In the genomic region with DNA sequence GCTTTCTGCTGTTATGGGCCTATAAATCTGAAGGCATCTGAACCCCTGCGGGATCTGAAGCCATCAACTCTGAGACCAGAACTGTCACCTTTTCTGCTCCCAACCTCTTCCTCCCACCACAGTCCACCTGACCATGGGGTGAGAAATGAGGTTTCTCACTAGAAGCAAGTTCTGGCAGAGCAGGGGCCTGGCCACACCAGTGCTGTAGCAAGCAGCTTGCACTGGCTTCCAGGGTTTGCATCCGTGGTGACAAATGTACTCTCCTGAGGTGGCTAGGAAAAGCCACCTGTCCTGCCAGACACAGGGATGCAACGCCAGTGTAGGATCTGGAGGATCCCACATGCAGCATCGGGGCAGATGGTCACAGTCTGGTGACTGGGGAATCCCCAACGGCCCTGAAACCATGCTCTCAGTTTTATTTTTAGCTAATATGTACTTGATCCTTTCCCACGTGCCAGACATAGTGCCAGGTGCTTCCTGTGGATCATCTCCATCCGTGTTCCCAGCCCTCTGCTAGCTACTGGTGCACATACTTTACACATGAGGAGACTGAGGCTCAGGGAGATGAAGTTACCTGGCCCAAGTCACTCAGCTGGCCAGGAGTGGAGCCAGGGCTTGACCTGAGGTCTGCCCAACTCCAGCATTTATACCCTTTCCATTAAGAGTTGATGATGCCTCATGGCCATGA, we compare ENCODE assay signal across 10 cellular contexts.
A peak's percentile ranks its signal among the peaks of the same experiment; 100 is the strongest.
DNase-seq lines count a peak whose midpoint lies in the region; ATAC-seq, FAIRE-seq and TF ChIP-seq lines count a peak whose summit lies in the region.
"Had no signal": no experiment of that assay in that cellular context is flagged by ENCODE, and none has a peak within 500 bp of the region (broad histone marks: within the 10 kb centered on the region; RNA-seq: fewer than 3 reads in every experiment).

No MANE protein-coding gene starts in this region.

- H3K4me1 ChIP-seq in effector memory CD4-positive, alpha-beta T cell (ENCODE audit: control insufficient read depth, insufficient read depth, low read length, poor library complexity, severe bottlenecking), result no peaks in the 10 kb centered on the region

- peak; percentile 90 for FAIRE-seq in GM12892 (lab: Jason Lieb, UNC)

- no peak for TF ChIP-seq POLR2A in GM12892 (IDR thresholded peaks at IDR 0.05; ENCODE audit: low read depth, low read length)

- H3K27me3 ChIP-seq in effector memory CD4-positive, alpha-beta T cell (replicated peaks; ENCODE audit: control insufficient read depth, insufficient read depth, low read length, poor library complexity, severe bottlenecking), result no peaks in the 10 kb centered on the region
- H3K27me3 ChIP-seq: tibial nerve had no signal

- DNase-seq in GM12892 (ENCODE audit: insufficient read length) (peak; percentile 27), HuH-7 (ENCODE audit: low spot score) (no peak), iPS-NIHi7 (ENCODE audit: extremely low spot score) (no peak), occipital lobe (lab: John Stamatoyannopoulos, UW) (no peak)
- peak; percentile 21 to 34 for DNase-seq in central memory CD8-positive, alpha-beta T cell (ENCODE audit: low spot score in 2 of 2)
- DNase-seq in effector memory CD4-positive, alpha-beta T cell, result no peak
- DNase-seq: NCI-H187 treated with DMSO at 0.1 percent for 48 hours had no signal

- H3K27ac ChIP-seq in effector memory CD4-positive, alpha-beta T cell (ENCODE audit: insufficient read depth, low read length, poor library complexity, severe bottlenecking), result no peak overlapping the region
- H3K27ac ChIP-seq: tibial nerve had no signal

- no peak overlapping the region for H3K4me3 ChIP-seq in effector memory CD4-positive, alpha-beta T cell (ENCODE audit: insufficient read depth, low read depth, low read length, poor library complexity, severe bottlenecking)
- H3K4me3 ChIP-seq: tibial nerve had no signal

- no peaks in the 10 kb centered on the region for H3K36me3 ChIP-seq in effector memory CD4-positive, alpha-beta T cell (ENCODE audit: control insufficient read depth, insufficient read depth, low read length)
- H3K36me3 ChIP-seq: tibial nerve had no signal

- no peaks in the 10 kb centered on the region for H3K9me3 ChIP-seq in effector memory CD4-positive, alpha-beta T cell (ENCODE audit: control insufficient read depth, low read length)
- H3K9me3 ChIP-seq: tibial nerve had no signal

- peak overlapping the region; percentile 10 for H3K4me3 Mint-ChIP-seq in central memory CD8-positive, alpha-beta T cell

- peaks cover 9% of the 10 kb centered on the region for H3K27me3 Mint-ChIP-seq in central memory CD8-positive, alpha-beta T cell

- H3K27ac Mint-ChIP-seq in central memory CD8-positive, alpha-beta T cell (ENCODE audit: low read depth), result peak overlapping the region; percentile 47

- ATAC-seq in GM19463 (IDR thresholded peaks at IDR 0.05; ENCODE audit: unreplicated experiment), result peak; percentile 44
- ATAC-seq in HG03159 (IDR thresholded peaks at IDR 0.05; ENCODE audit: unreplicated experiment), result peak; percentile 39
- peak; percentile 73 for ATAC-seq in central memory CD8-positive, alpha-beta T cell (replicated peaks; ENCODE audit: extremely low read depth, poor library complexity, severe bottlenecking)

- peaks cover 1% of the 10 kb centered on the region for H3K36me3 Mint-ChIP-seq in central memory CD8-positive, alpha-beta T cell (ENCODE audit: insufficient read depth)

- H3K9me3 Mint-ChIP-seq in central memory CD8-positive, alpha-beta T cell, result no peaks in the 10 kb centered on the region

- peaks cover 34% of the 10 kb centered on the region for H3K4me1 Mint-ChIP-seq in central memory CD8-positive, alpha-beta T cell

Comparison
In these comparisons a context has a peak if more than half of its experiments do, and no peak if none do; other contexts are left out.
1. DNase-seq: peak in GM12892 (single experiment) and central memory CD8-positive, alpha-beta T cell (2 of 2); none in effector memory CD4-positive, alpha-beta T cell (0 of 3), HuH-7 (single experiment), iPS-NIHi7 (single experiment) and occipital lobe (single experiment).
2. Peak in every context shown above with its lines, with median percentiles within 50 percentile points of each other: ATAC-seq.